In the genomic region with DNA sequence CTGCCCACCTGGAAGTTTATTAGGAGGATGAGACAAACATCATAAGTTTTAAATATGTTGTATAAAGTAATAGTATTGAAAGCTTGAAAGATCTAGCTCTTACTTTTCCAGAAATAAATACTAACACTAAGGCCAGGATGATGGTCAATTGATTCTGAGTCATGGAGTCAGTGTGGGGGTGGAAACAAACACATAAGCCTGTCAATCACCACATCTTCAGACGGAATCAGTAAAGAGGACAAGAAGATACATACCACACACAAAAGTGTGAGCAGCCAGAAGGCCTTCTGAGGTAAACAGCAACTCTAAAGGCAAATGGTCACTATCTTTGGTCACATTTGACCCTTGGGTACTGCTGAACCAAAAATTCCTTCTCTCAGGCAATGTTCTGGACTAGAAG, we compare ENCODE assay signal across 35 cellular contexts.
"Had no signal": no experiment of that assay in that cellular context is flagged by ENCODE, and none has a peak within 500 bp of the region (broad histone marks: within the 10 kb centered on the region; RNA-seq: fewer than 3 reads in every experiment).

No MANE protein-coding gene starts in this region.

- H3K27me3 ChIP-seq: MG63 had no signal

- H3K4me3 ChIP-seq: MG63 had no signal

- H3K9me3 ChIP-seq: MG63 had no signal

- DNase-seq: Karpas-422, Kasumi-1, MG63, MM.1S, MV-4-11, NCI-H1048, NCI-H1092, NCI-H1092 treated with DMSO at 0.1 percent for 48 hours, NCI-H1105, NCI-H1105 treated with DMSO at 0.1 percent for 48 hours, NCI-H1417, NCI-H1417 treated with DMSO at 0.1 percent for 48 hours, NCI-H1436, NCI-H1436 treated with DMSO at 0.1 percent for 48 hours, NCI-H146, NCI-H1694, NCI-H1694 treated with DMSO at 0.1 percent for 48 hours, NCI-H187, NCI-H187 treated with DMSO at 0.1 percent for 48 hours, NCI-H1930, NCI-H2029, NCI-H2029 treated with DMSO at 0.1 percent for 48 hours, NCI-H2081, NCI-H2081 treated with DMSO at 0.1 percent for 48 hours, NCI-H2107, NCI-H2171, NCI-H2171 treated with DMSO at 0.1 percent for 48 hours, NCI-H2227 treated with DMSO at 0.1 percent for 48 hours, NCI-H226, NCI-H345, NCI-H510A, NCI-H510A treated with DMSO at 0.1 percent for 48 hours, NCI-H524, NCI-H524 treated with DMSO at 0.1 percent for 48 hours, NCI-H526 had no signal

- H3K36me3 ChIP-seq: MG63 had no signal
